In the genomic region with DNA sequence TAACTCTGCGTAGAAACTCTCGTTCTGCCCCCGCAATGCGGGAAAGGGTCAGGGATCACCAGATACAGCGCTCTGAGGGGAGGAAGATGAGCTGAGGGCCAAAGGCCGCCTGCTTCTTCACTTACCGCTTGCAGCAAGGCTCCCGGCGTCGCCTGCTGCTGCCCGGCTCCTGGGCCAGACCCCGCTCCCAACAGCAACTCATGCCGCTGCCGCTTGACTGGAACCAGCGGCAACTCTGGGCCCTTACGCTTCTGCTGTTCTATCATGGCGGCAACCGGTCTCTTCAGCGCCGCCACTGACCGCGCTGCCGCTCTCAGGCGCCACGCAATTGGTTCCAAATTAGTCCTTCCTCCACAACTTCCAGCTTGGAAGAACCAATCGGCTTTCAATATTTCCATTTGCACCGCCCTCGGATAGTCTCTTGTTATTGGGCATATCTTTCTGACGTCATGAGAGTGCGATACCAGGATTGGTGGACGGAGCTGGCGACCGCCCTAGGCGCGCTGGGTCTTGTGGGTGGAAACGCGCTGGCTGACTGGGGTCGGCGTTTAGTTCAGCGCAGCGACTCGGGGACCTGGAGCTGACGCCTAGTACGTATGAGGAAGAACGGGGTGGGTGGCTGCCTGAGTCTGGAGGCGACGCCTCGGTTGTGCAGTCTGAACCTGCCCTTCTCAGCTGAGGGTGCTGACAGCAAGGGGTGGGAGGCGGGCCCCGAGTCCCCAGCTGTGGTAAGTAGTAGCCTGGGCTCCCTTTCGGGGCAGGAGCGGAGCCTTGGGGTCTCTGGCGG, we compare ENCODE assay signal across 1 cellular context.
TF ChIP-seq lines count a peak whose summit lies in the region.

A gene (minus strand): TSS at position 303 of the 787 bp plus-strand sequence. CDS start 37 bp downstream, at position 266.
A gene with protein sequence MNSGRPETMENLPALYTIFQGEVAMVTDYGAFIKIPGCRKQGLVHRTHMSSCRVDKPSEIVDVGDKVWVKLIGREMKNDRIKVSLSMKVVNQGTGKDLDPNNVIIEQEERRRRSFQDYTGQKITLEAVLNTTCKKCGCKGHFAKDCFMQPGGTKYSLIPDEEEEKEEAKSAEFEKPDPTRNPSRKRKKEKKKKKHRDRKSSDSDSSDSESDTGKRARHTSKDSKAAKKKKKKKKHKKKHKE (plus strand): TSS at position 547 of the 787 bp plus-strand sequence. CDS start 13,067 bp downstream, outside the sequence.

TF ChIP-seq in K562, 482 proteins besides CTCF, POLR2A, EP300 and RAD21 (continued from another document and continues in another):
- TF ChIP-seq ZNF507 (tag; conservative IDR thresholded peaks at IDR 0.05) (no peak), HSF4 (CRISPR knock-in tag; IDR thresholded peaks at IDR 0.05; ENCODE audit: borderline replicate concordance) (no peak), ZNF695 (CRISPR knock-in tag; IDR thresholded peaks at IDR 0.05) (no peak), ZNF77 (CRISPR knock-in tag; IDR thresholded peaks at IDR 0.05) (no peak), GTF2E2 (tag; IDR thresholded peaks at IDR 0.05) (peak; percentile 89; the same call in 1 of the 2 replicates), KDM2B (CRISPR knock-in tag; IDR thresholded peaks at IDR 0.05) (no peak), JUNB (CRISPR knock-in tag; conservative IDR thresholded peaks at IDR 0.05) (no peak), DPF2 (IDR thresholded peaks at IDR 0.05) (peak; percentile 18; the same call in 1 of the 2 replicates), U2AF2 (optimal IDR thresholded peaks at IDR 0.05; ENCODE audit: low read depth, low read length) (no peak), BCOR (IDR thresholded peaks at IDR 0.05) (0 out of 2 replicates have a peak, but pooled peaks have one; percentile 17), ZNF134 (CRISPR knock-in tag; conservative IDR thresholded peaks at IDR 0.05) (no peak), POLR2AphosphoS5 (IDR thresholded peaks at IDR 0.05; ENCODE audit: control insufficient read depth, insufficient read depth, low read depth, low read length) (peak; percentile 86), TAL1 (IDR thresholded peaks at IDR 0.05) (no peak), C11orf30 (IDR thresholded peaks at IDR 0.05; ENCODE audit: low read depth) (peak; percentile 80), RFX5 (IDR thresholded peaks at IDR 0.05; ENCODE audit: low read depth, low read length) (peak; percentile 80), ZNF224 (CRISPR knock-in tag; IDR thresholded peaks at IDR 0.05) (no peak), L3MBTL2 (IDR thresholded peaks at IDR 0.05) (peak; percentile 76), RBFOX2 (IDR thresholded peaks at IDR 0.05; ENCODE audit: low read depth, low read length) (peak; percentile 99), ZNF584 (CRISPR knock-in tag; IDR thresholded peaks at IDR 0.05; ENCODE audit: low read depth) (no peak), EWSR1 (IDR thresholded peaks at IDR 0.05; ENCODE audit: borderline replicate concordance, low read depth, partially characterized antibody) (no peak), ETV6 (IDR thresholded peaks at IDR 0.05; ENCODE audit: borderline replicate concordance in 1 of 2, low read depth in 2 of 2, low read length in 1 of 2) (no peak), ETV6 (CRISPR knock-in tag; IDR thresholded peaks at IDR 0.05; ENCODE audit: borderline replicate concordance) (no peak), PCBP2 (IDR thresholded peaks at IDR 0.05; ENCODE audit: low read depth, low read length, poor library complexity, severe bottlenecking) (no peak), CREM (IDR thresholded peaks at IDR 0.05; ENCODE audit: low read depth) (peak; percentile 91), HDAC3 (IDR thresholded peaks at IDR 0.05; ENCODE audit: borderline replicate concordance, partially characterized antibody) (no peak), SRSF9 (IDR thresholded peaks at IDR 0.05; ENCODE audit: borderline replicate concordance, low read depth, low read length) (no peak)
- TF ChIP-seq, protein P1, sequence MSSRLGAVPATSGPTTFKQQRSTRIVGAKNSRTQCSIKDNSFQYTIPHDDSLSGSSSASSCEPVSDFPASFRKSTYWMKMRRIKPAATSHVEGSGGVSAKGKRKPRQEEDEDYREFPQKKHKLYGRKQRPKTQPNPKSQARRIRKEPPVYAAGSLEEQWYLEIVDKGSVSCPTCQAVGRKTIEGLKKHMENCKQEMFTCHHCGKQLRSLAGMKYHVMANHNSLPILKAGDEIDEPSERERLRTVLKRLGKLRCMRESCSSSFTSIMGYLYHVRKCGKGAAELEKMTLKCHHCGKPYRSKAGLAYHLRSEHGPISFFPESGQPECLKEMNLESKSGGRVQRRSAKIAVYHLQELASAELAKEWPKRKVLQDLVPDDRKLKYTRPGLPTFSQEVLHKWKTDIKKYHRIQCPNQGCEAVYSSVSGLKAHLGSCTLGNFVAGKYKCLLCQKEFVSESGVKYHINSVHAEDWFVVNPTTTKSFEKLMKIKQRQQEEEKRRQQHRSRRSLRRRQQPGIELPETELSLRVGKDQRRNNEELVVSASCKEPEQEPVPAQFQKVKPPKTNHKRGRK (tag; IDR thresholded peaks at IDR 0.05), result no peak
- TF ChIP-seq, protein P2, sequence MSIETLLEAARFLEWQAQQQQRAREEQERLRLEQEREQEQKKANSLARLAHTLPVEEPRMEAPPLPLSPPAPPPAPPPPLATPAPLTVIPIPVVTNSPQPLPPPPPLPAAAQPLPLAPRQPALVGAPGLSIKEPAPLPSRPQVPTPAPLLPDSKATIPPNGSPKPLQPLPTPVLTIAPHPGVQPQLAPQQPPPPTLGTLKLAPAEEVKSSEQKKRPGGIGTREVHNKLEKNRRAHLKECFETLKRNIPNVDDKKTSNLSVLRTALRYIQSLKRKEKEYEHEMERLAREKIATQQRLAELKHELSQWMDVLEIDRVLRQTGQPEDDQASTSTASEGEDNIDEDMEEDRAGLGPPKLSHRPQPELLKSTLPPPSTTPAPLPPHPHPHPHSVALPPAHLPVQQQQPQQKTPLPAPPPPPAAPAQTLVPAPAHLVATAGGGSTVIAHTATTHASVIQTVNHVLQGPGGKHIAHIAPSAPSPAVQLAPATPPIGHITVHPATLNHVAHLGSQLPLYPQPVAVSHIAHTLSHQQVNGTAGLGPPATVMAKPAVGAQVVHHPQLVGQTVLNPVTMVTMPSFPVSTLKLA (conservative IDR thresholded peaks at IDR 0.05), result peak; percentile 43 to 80
- TF ChIP-seq, protein P3, sequence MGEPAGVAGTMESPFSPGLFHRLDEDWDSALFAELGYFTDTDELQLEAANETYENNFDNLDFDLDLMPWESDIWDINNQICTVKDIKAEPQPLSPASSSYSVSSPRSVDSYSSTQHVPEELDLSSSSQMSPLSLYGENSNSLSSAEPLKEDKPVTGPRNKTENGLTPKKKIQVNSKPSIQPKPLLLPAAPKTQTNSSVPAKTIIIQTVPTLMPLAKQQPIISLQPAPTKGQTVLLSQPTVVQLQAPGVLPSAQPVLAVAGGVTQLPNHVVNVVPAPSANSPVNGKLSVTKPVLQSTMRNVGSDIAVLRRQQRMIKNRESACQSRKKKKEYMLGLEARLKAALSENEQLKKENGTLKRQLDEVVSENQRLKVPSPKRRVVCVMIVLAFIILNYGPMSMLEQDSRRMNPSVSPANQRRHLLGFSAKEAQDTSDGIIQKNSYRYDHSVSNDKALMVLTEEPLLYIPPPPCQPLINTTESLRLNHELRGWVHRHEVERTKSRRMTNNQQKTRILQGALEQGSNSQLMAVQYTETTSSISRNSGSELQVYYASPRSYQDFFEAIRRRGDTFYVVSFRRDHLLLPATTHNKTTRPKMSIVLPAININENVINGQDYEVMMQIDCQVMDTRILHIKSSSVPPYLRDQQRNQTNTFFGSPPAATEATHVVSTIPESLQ (CRISPR knock-in tag; IDR thresholded peaks at IDR 0.05), result peak; percentile 62; the same call in 1 of the 2 replicates
- TF ChIP-seq, protein P4, sequence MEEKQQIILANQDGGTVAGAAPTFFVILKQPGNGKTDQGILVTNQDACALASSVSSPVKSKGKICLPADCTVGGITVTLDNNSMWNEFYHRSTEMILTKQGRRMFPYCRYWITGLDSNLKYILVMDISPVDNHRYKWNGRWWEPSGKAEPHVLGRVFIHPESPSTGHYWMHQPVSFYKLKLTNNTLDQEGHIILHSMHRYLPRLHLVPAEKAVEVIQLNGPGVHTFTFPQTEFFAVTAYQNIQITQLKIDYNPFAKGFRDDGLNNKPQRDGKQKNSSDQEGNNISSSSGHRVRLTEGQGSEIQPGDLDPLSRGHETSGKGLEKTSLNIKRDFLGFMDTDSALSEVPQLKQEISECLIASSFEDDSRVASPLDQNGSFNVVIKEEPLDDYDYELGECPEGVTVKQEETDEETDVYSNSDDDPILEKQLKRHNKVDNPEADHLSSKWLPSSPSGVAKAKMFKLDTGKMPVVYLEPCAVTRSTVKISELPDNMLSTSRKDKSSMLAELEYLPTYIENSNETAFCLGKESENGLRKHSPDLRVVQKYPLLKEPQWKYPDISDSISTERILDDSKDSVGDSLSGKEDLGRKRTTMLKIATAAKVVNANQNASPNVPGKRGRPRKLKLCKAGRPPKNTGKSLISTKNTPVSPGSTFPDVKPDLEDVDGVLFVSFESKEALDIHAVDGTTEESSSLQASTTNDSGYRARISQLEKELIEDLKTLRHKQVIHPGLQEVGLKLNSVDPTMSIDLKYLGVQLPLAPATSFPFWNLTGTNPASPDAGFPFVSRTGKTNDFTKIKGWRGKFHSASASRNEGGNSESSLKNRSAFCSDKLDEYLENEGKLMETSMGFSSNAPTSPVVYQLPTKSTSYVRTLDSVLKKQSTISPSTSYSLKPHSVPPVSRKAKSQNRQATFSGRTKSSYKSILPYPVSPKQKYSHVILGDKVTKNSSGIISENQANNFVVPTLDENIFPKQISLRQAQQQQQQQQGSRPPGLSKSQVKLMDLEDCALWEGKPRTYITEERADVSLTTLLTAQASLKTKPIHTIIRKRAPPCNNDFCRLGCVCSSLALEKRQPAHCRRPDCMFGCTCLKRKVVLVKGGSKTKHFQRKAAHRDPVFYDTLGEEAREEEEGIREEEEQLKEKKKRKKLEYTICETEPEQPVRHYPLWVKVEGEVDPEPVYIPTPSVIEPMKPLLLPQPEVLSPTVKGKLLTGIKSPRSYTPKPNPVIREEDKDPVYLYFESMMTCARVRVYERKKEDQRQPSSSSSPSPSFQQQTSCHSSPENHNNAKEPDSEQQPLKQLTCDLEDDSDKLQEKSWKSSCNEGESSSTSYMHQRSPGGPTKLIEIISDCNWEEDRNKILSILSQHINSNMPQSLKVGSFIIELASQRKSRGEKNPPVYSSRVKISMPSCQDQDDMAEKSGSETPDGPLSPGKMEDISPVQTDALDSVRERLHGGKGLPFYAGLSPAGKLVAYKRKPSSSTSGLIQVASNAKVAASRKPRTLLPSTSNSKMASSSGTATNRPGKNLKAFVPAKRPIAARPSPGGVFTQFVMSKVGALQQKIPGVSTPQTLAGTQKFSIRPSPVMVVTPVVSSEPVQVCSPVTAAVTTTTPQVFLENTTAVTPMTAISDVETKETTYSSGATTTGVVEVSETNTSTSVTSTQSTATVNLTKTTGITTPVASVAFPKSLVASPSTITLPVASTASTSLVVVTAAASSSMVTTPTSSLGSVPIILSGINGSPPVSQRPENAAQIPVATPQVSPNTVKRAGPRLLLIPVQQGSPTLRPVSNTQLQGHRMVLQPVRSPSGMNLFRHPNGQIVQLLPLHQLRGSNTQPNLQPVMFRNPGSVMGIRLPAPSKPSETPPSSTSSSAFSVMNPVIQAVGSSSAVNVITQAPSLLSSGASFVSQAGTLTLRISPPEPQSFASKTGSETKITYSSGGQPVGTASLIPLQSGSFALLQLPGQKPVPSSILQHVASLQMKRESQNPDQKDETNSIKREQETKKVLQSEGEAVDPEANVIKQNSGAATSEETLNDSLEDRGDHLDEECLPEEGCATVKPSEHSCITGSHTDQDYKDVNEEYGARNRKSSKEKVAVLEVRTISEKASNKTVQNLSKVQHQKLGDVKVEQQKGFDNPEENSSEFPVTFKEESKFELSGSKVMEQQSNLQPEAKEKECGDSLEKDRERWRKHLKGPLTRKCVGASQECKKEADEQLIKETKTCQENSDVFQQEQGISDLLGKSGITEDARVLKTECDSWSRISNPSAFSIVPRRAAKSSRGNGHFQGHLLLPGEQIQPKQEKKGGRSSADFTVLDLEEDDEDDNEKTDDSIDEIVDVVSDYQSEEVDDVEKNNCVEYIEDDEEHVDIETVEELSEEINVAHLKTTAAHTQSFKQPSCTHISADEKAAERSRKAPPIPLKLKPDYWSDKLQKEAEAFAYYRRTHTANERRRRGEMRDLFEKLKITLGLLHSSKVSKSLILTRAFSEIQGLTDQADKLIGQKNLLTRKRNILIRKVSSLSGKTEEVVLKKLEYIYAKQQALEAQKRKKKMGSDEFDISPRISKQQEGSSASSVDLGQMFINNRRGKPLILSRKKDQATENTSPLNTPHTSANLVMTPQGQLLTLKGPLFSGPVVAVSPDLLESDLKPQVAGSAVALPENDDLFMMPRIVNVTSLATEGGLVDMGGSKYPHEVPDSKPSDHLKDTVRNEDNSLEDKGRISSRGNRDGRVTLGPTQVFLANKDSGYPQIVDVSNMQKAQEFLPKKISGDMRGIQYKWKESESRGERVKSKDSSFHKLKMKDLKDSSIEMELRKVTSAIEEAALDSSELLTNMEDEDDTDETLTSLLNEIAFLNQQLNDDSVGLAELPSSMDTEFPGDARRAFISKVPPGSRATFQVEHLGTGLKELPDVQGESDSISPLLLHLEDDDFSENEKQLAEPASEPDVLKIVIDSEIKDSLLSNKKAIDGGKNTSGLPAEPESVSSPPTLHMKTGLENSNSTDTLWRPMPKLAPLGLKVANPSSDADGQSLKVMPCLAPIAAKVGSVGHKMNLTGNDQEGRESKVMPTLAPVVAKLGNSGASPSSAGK (IDR thresholded peaks at IDR 0.05), result no peak
- TF ChIP-seq, protein P5, sequence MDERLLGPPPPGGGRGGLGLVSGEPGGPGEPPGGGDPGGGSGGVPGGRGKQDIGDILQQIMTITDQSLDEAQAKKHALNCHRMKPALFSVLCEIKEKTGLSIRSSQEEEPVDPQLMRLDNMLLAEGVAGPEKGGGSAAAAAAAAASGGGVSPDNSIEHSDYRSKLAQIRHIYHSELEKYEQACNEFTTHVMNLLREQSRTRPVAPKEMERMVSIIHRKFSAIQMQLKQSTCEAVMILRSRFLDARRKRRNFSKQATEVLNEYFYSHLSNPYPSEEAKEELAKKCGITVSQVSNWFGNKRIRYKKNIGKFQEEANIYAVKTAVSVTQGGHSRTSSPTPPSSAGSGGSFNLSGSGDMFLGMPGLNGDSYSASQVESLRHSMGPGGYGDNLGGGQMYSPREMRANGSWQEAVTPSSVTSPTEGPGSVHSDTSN (CRISPR knock-in tag; IDR thresholded peaks at IDR 0.05; ENCODE audit: low read depth), result no peak
- TF ChIP-seq, protein P5 (tag; conservative IDR thresholded peaks at IDR 0.05; ENCODE audit: low read depth), result no peak
- TF ChIP-seq, protein P6, sequence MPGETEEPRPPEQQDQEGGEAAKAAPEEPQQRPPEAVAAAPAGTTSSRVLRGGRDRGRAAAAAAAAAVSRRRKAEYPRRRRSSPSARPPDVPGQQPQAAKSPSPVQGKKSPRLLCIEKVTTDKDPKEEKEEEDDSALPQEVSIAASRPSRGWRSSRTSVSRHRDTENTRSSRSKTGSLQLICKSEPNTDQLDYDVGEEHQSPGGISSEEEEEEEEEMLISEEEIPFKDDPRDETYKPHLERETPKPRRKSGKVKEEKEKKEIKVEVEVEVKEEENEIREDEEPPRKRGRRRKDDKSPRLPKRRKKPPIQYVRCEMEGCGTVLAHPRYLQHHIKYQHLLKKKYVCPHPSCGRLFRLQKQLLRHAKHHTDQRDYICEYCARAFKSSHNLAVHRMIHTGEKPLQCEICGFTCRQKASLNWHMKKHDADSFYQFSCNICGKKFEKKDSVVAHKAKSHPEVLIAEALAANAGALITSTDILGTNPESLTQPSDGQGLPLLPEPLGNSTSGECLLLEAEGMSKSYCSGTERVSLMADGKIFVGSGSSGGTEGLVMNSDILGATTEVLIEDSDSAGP (CRISPR knock-in tag; IDR thresholded peaks at IDR 0.05), result no peak
